In genomic region chr3:13479582-13480339, GRCh38 we compare ENCODE assay signal across 1 cellular context.
TF ChIP-seq lines count a peak whose summit lies in the region.

Gene HDAC11, plus strand, starts transcription at chr3:13480306. Its CDS starts 42 bp downstream, at chr3:13480348.

TF ChIP-seq in HepG2, 621 proteins besides CTCF, POLR2A, EP300 and RAD21 (continued from another document):
- TF ChIP-seq MIXL1 (CRISPR knock-in tag; IDR thresholded peaks at IDR 0.05) (0 out of 2 replicates have a peak, but pooled peaks have one; percentile 17), SMYD3 (CRISPR knock-in tag; IDR thresholded peaks at IDR 0.05) (no peak), ZNF318 (CRISPR knock-in tag; IDR thresholded peaks at IDR 0.05) (peak; percentile 42; the same call in 1 of the 2 replicates), XRCC5 (optimal IDR thresholded peaks at IDR 0.05; ENCODE audit: low read length) (no peak), ZNF605 (CRISPR knock-in tag; IDR thresholded peaks at IDR 0.05) (peak; percentile 77), HOXA3 (CRISPR knock-in tag; IDR thresholded peaks at IDR 0.05) (0 out of 2 replicates have a peak, but pooled peaks have one; percentile 27), ZXDC (CRISPR knock-in tag; IDR thresholded peaks at IDR 0.05) (0 out of 2 replicates have a peak, but pooled peaks have one; percentile 70), SMC3 (IDR thresholded peaks at IDR 0.05; ENCODE audit: low read length) (peak; percentile 3; the same call in 1 of the 2 replicates), RBM39 (IDR thresholded peaks at IDR 0.05; ENCODE audit: low read depth, low read length, poor library complexity, severe bottlenecking) (peak; percentile 40), ZNF720 (CRISPR knock-in tag; IDR thresholded peaks at IDR 0.05) (no peak), KLF16 (CRISPR knock-in tag; IDR thresholded peaks at IDR 0.05) (peak in 1 of 2 experiments; percentile 73; a peak in 2 of 4 replicates), MTA1 (CRISPR knock-in tag; IDR thresholded peaks at IDR 0.05; ENCODE audit: borderline replicate concordance) (0 out of 2 replicates have a peak, but pooled peaks have one; percentile 64), ZNF614 (CRISPR knock-in tag; IDR thresholded peaks at IDR 0.05; ENCODE audit: borderline replicate concordance) (peak; percentile 64; the same call in 1 of the 2 replicates), FOSL1 (CRISPR knock-in tag; IDR thresholded peaks at IDR 0.05; ENCODE audit: borderline replicate concordance) (no peak), ZBTB38 (CRISPR knock-in tag; IDR thresholded peaks at IDR 0.05) (no peak), RNF2 (conservative IDR thresholded peaks at IDR 0.05; ENCODE audit: low read depth) (no peak), NFKBIZ (CRISPR knock-in tag; IDR thresholded peaks at IDR 0.05) (0 out of 2 replicates have a peak, but pooled peaks have one; percentile 24), IRF9 (CRISPR knock-in tag; IDR thresholded peaks at IDR 0.05; ENCODE audit: borderline replicate concordance) (peak; percentile 51; the same call in 1 of the 2 replicates), ZNF816 (CRISPR knock-in tag; IDR thresholded peaks at IDR 0.05; ENCODE audit: borderline replicate concordance) (peak; percentile 82), ZNF562 (CRISPR knock-in tag; IDR thresholded peaks at IDR 0.05; ENCODE audit: borderline replicate concordance) (no peak)
